In genomic region chr12:98745578-98746391, GRCh38 we compare ENCODE assay signal across 9 cellular contexts.
DNase-seq lines count a peak whose midpoint lies in the region; ATAC-seq and TF ChIP-seq lines count a peak whose summit lies in the region.
"Had no signal": no experiment of that assay in that cellular context is flagged by ENCODE, and none has a peak within 500 bp of the region (broad histone marks: within the 10 kb centered on the region; RNA-seq: fewer than 3 reads in every experiment).

No MANE protein-coding gene starts in this region.

- H2BK120ac ChIP-seq in trophoblast cell (ENCODE audit: insufficient read depth, low read length, poor library complexity): no peak overlapping the region

- H4K12ac ChIP-seq in trophoblast cell (ENCODE audit: low read depth, low read length): no peak overlapping the region

- peaks cover 10 to 21% (median 11%) of the 10 kb centered on the region in 3 donors for H3K4me1 Mint-ChIP-seq in CD8-positive, alpha-beta memory T cell
- peaks cover 12% of the 10 kb centered on the region for H3K4me1 Mint-ChIP-seq in activated CD8-positive, alpha-beta T cell treated with anti-CD3 and anti-CD28 coated beads, Interleukin-2, amount 10 ng/mL, durations not matched to agents 7 days and 5 days (ENCODE audit: low read depth)

- peak overlapping the region; percentile 40 for H3K4me3 ChIP-seq in CD8-positive, alpha-beta memory T cell (ENCODE audit: low read length)
- H3K4me3 ChIP-seq in H7 (ENCODE audit: insufficient read depth, low read depth, low read length) (peak overlapping the region; percentile 29; the same call in 1 of the 2 replicates), fibroblast of the aortic adventitia (ENCODE audit: low read depth, low read length) (peak overlapping the region; percentile 64), trophoblast cell (ENCODE audit: low read depth, low read length) (peak overlapping the region; percentile 26)

- no peak overlapping the region for H3K27ac ChIP-seq in CD8-positive, alpha-beta memory T cell (ENCODE audit: low read depth, low read length)
- no peak overlapping the region for H3K27ac ChIP-seq in trophoblast cell (ENCODE audit: low read depth, low read length)
- H3K27ac ChIP-seq in RWPE1: no peak overlapping the region

- no peaks in the 10 kb centered on the region for H3K36me3 ChIP-seq in CD8-positive, alpha-beta memory T cell (ENCODE audit: insufficient read depth, low read length)
- H3K36me3 ChIP-seq in H7 (replicated peaks; ENCODE audit: control insufficient read depth, insufficient read depth, low read length) (no peaks in the 10 kb centered on the region), trophoblast cell (ENCODE audit: control insufficient read depth in 1 of 2, insufficient read depth in 2 of 2, low read length in 2 of 2) (no peaks in the 10 kb centered on the region)

- H3K9me3 Mint-ChIP-seq in CD8-positive, alpha-beta memory T cell: no peaks in the 10 kb centered on the region
- H3K9me3 Mint-ChIP-seq in activated CD8-positive, alpha-beta T cell treated with anti-CD3 and anti-CD28 coated beads, Interleukin-2, amount 10 ng/mL, durations not matched to agents 7 days and 5 days (ENCODE audit: insufficient read depth): no peaks in the 10 kb centered on the region

- H2BK12ac ChIP-seq in trophoblast cell (ENCODE audit: low read length): no peak overlapping the region

- peaks cover 4% of the 10 kb centered on the region for H3K4me1 ChIP-seq in CD8-positive, alpha-beta memory T cell (ENCODE audit: insufficient read depth, low read length)
- H3K4me1 ChIP-seq in trophoblast cell (ENCODE audit: control insufficient read depth in 1 of 2, insufficient read depth in 2 of 2, low read length in 2 of 2): peaks cover 0 to 3% of the 10 kb centered on the region in 2 experiments

- CTCF ChIA-PET in CD8-positive, alpha-beta memory T cell (lab: Charles Lee): no interaction called here
- CTCF ChIA-PET in activated CD8-positive, alpha-beta T cell treated with anti-CD3 and anti-CD28 coated beads, Interleukin-2, amount 10 ng/mL, durations not matched to agents 7 days and 5 days (lab: Charles Lee): no interaction called here
- CTCF ChIA-PET in RWPE1 (lab: Yijun Ruan, JAX): no interaction called here

- no peaks in the 10 kb centered on the region for H3K79me2 ChIP-seq in trophoblast cell (ENCODE audit: control insufficient read depth, insufficient read depth, low read length, poor library complexity)

- no peak overlapping the region for H3K4ac ChIP-seq in trophoblast cell (ENCODE audit: low read depth, low read length)

- TF ChIP-seq CTCF in fibroblast of the aortic adventitia (IDR thresholded peaks at IDR 0.05; ENCODE audit: insufficient read depth, low read length): no peak
- no peak for TF ChIP-seq CTCF in RWPE1 (conservative IDR thresholded peaks at IDR 0.05; ENCODE audit: low read depth)

- peak overlapping the region in 3 of 8 donors; percentile 30 to 79 (median 45) for H3K27ac Mint-ChIP-seq in CD8-positive, alpha-beta memory T cell
- H3K27ac Mint-ChIP-seq in activated CD8-positive, alpha-beta T cell treated with anti-CD3 and anti-CD28 coated beads, Interleukin-2, amount 10 ng/mL, durations not matched to agents 7 days and 5 days: no peak overlapping the region

- H3K9me3 ChIP-seq in CD8-positive, alpha-beta memory T cell (ENCODE audit: low read length): no peaks in the 10 kb centered on the region
- no peaks in the 10 kb centered on the region for H3K9me3 ChIP-seq in trophoblast cell (ENCODE audit: insufficient read depth, low read depth, low read length)

- no peak overlapping the region for H4K8ac ChIP-seq in trophoblast cell (ENCODE audit: low read depth, low read length)

- H2BK5ac ChIP-seq in trophoblast cell (ENCODE audit: low read depth, low read length, poor library complexity): no peak overlapping the region

- H3K27me3 ChIP-seq in CD8-positive, alpha-beta memory T cell (ENCODE audit: insufficient read depth, low read length, poor library complexity, severe bottlenecking): peaks cover 6% of the 10 kb centered on the region
- peaks cover 2% of the 10 kb centered on the region; the same call in 1 of the 2 replicates for H3K27me3 ChIP-seq in H7 (ENCODE audit: control insufficient read depth, insufficient read depth, low read length)
- peaks cover 3% of the 10 kb centered on the region for H3K27me3 ChIP-seq in trophoblast cell (ENCODE audit: insufficient read depth, low read length)

- H2AK5ac ChIP-seq in trophoblast cell (ENCODE audit: low read length): no peak overlapping the region

- no peak overlapping the region for H4K91ac ChIP-seq in trophoblast cell (ENCODE audit: low read depth, low read length)

- POLR2A ChIA-PET in CD8-positive, alpha-beta memory T cell (lab: Charles Lee): no interaction called here
- POLR2A ChIA-PET in activated CD8-positive, alpha-beta T cell treated with anti-CD3 and anti-CD28 coated beads, Interleukin-2, amount 10 ng/mL, durations not matched to agents 7 days and 5 days (lab: Charles Lee): no interaction called here
- POLR2A ChIA-PET in RWPE1 (lab: Yijun Ruan, JAX; ENCODE audit: low non-redundant PET): no interaction called here

- H3K14ac ChIP-seq in trophoblast cell (ENCODE audit: low read length): no peak overlapping the region

- no peak overlapping the region for H3K23ac ChIP-seq in trophoblast cell (ENCODE audit: low read length)

- peak in 3 of 5 donors; percentile 6 to 48 (median 7) for DNase-seq in CD8-positive, alpha-beta memory T cell
- DNase-seq in H7: peak; percentile 48
- peak; percentile 25 for DNase-seq in activated CD8-positive, alpha-beta T cell treated with anti-CD3 and anti-CD28 coated beads, Interleukin-2, amount 10 ng/mL, durations not matched to agents 7 days and 5 days
- peak; percentile 27 for DNase-seq in fibroblast of the aortic adventitia (ENCODE audit: low read depth)
- peak; percentile 59 to 76 for DNase-seq in trophoblast cell
- no peak for DNase-seq in RWPE1 (ENCODE audit: low spot score)
- DNase-seq in SK-N-DZ (ENCODE audit: low spot score): no peak
- no peak for DNase-seq in NCI-H510A treated with DMSO at 0.1 percent for 48 hours (lab: John Stamatoyannopoulos, UW)

- ATAC-seq in activated CD8-positive, alpha-beta T cell treated with anti-CD3 and anti-CD28 coated beads, Interleukin-2, amount 10 ng/mL, durations not matched to agents 7 days and 5 days: peak; percentile 68
- ATAC-seq: HCT116 had no signal

- H2AFZ ChIP-seq in trophoblast cell (ENCODE audit: insufficient read depth, low read length, poor library complexity): no peak overlapping the region

- no peaks in the 10 kb centered on the region for H3K79me1 ChIP-seq in trophoblast cell (ENCODE audit: low read length)

- peaks cover 9 to 36% of the 10 kb centered on the region in 2 donors for H3K27me3 Mint-ChIP-seq in CD8-positive, alpha-beta memory T cell
- H3K27me3 Mint-ChIP-seq in activated CD8-positive, alpha-beta T cell treated with anti-CD3 and anti-CD28 coated beads, Interleukin-2, amount 10 ng/mL, durations not matched to agents 7 days and 5 days (ENCODE audit: low read depth): peaks cover 31% of the 10 kb centered on the region

- no peak overlapping the region for H3K9ac ChIP-seq in trophoblast cell (ENCODE audit: low read length)

- H3K18ac ChIP-seq in trophoblast cell (ENCODE audit: low read length): no peak overlapping the region

- H3K36me3 Mint-ChIP-seq in CD8-positive, alpha-beta memory T cell: no peaks in the 10 kb centered on the region
- no peaks in the 10 kb centered on the region for H3K36me3 Mint-ChIP-seq in activated CD8-positive, alpha-beta T cell treated with anti-CD3 and anti-CD28 coated beads, Interleukin-2, amount 10 ng/mL, durations not matched to agents 7 days and 5 days (ENCODE audit: low read depth)

- WGBS in trophoblast cell (ENCODE audit: extremely low coverage, insufficient coverage, insufficient read length): no CpG with 5 or more reads among the region's 54 CpGs

- H3K4me3 Mint-ChIP-seq in CD8-positive, alpha-beta memory T cell: peak overlapping the region; percentile 76 to 88 (median 82)
- H3K4me3 Mint-ChIP-seq in activated CD8-positive, alpha-beta T cell treated with anti-CD3 and anti-CD28 coated beads, Interleukin-2, amount 10 ng/mL, durations not matched to agents 7 days and 5 days: peak overlapping the region; percentile 59

- H3K4me2 ChIP-seq in trophoblast cell (ENCODE audit: low read length): peak overlapping the region; percentile 51

Comparison
In these comparisons a context has a peak if more than half of its experiments do, and no peak if none do; other contexts are left out.
1. DNase-seq: peak in CD8-positive, alpha-beta memory T cell (3 of 5), H7 (single experiment), activated CD8-positive, alpha-beta T cell treated with anti-CD3 and anti-CD28 coated beads, Interleukin-2, amount 10 ng/mL, durations not matched to agents 7 days and 5 days (single experiment), fibroblast of the aortic adventitia (single experiment) and trophoblast cell (2 of 2); none in RWPE1 (single experiment), SK-N-DZ (single experiment) and NCI-H510A treated with DMSO at 0.1 percent for 48 hours (single experiment).
2. Peak in every context shown above with its lines, with median percentiles within 50 percentile points of each other: H3K4me3 ChIP-seq.